Comparison of ENCODE assay signal across 10 cellular contexts in genomic region chr10:71594934-71595571, GRCh38.
"Had no signal": no experiment of that assay in that cellular context is flagged by ENCODE, and none has a peak within 500 bp of the region (broad histone marks: within the 10 kb centered on the region; RNA-seq: fewer than 3 reads in every experiment).

No MANE protein-coding gene starts in this region.

- FAIRE-seq: H1, H54 had no signal

- H3K4me3 Mint-ChIP-seq: GM23338, HFFc6 had no signal

- H3K36me3 ChIP-seq: HAP-1 had no signal

- H3K4me2 ChIP-seq: GM23338, KMS-11 had no signal

- H3K4me3 ChIP-seq: GM23338, HAP-1 had no signal

- H3K27ac Mint-ChIP-seq: GM23338, HFFc6 had no signal

- H2AFZ ChIP-seq: GM23338 had no signal

- H3K27ac ChIP-seq: HL-60, KMS-11 had no signal

- H3K9me3 ChIP-seq: HAP-1 had no signal

- H3K9ac ChIP-seq: KMS-11 had no signal

- H3K9me3 Mint-ChIP-seq: GM23338, HFFc6 had no signal

- ATAC-seq: GM23338, HCT116 had no signal

- DNase-seq: HFFc6, IMR-90, KBM-7 had no signal

- H3K4me1 ChIP-seq: HAP-1 had no signal
